ENCODE assay signal across 10 cellular contexts in genomic region chr12:88063375-88063774, GRCh38. TPM values are rescaled to one million over a fixed set of nuclear protein-coding genes. Genes with fewer than 3 reads are reported as not detected.
A peak's percentile ranks its signal among the peaks of the same experiment; 100 is the strongest.
DNase-seq lines count a peak whose midpoint lies in the region; ATAC-seq, FAIRE-seq and TF ChIP-seq lines count a peak whose summit lies in the region.
"Had no signal": no experiment of that assay in that cellular context is flagged by ENCODE, and none has a peak within 500 bp of the region (broad histone marks: within the 10 kb centered on the region; RNA-seq: fewer than 3 reads in every experiment).

No MANE protein-coding gene starts in this region.

- no peak overlapping the region for H3K9ac ChIP-seq in keratinocyte (ENCODE audit: control insufficient read depth, extremely low read depth, insufficient read depth, low read length)

- no peak overlapping the region for H3K4me3 ChIP-seq in keratinocyte (ENCODE audit: control insufficient read depth in 2 of 3, extremely low read depth in 1 of 3, insufficient read depth in 2 of 3, low read depth in 1 of 3, low read length in 3 of 3)
- H3K4me3 ChIP-seq: adrenal gland had no signal

- H3K27ac Mint-ChIP-seq in activated CD4-positive, alpha-beta T cell treated with anti-CD3 and anti-CD28 coated beads, Interleukin-2, amount 10 ng/mL, durations not matched to agents 7 days and 5 days = no peak overlapping the region
- H3K27ac Mint-ChIP-seq: T-helper 17 cell had no signal

- no peaks in the 10 kb centered on the region for H3K27me3 Mint-ChIP-seq in activated CD4-positive, alpha-beta T cell treated with anti-CD3 and anti-CD28 coated beads, Interleukin-2, amount 10 ng/mL, durations not matched to agents 7 days and 5 days
- H3K27me3 Mint-ChIP-seq: T-helper 17 cell had no signal

- no peak for FAIRE-seq in keratinocyte (lab: Jason Lieb, UNC)

- no peaks in the 10 kb centered on the region for H3K9me3 Mint-ChIP-seq in activated CD4-positive, alpha-beta T cell treated with anti-CD3 and anti-CD28 coated beads, Interleukin-2, amount 10 ng/mL, durations not matched to agents 7 days and 5 days

- H3K4me3 Mint-ChIP-seq in activated CD4-positive, alpha-beta T cell treated with anti-CD3 and anti-CD28 coated beads, Interleukin-2, amount 10 ng/mL, durations not matched to agents 7 days and 5 days = no peak overlapping the region
- H3K4me3 Mint-ChIP-seq: T-helper 17 cell had no signal

- dilution Hi-C loops in keratinocyte (cut with MboI; ENCODE audit: extremely low pct_ligation_motif_present, low sequenced_read_pairs) = no loop called here

- TF ChIP-seq CTCF in keratinocyte (optimal IDR thresholded peaks at IDR 0.05 in 1 of 3, IDR thresholded peaks at IDR 0.05 in 1 of 3, conservative IDR thresholded peaks at IDR 0.05 in 1 of 3; ENCODE audit: extremely low read depth in 1 of 3, insufficient read depth in 2 of 3, low read length in 3 of 3) = no peak

- H3K4me2 ChIP-seq in keratinocyte (ENCODE audit: control insufficient read depth, extremely low read depth, insufficient read depth, low read depth, low read length) = peak overlapping the region; percentile 22

- no peaks in the 10 kb centered on the region for H3K27me3 ChIP-seq in keratinocyte (ENCODE audit: control insufficient read depth, extremely low read depth, insufficient read depth, low read length)
- H3K27me3 ChIP-seq: adrenal gland had no signal

- CTCF ChIA-PET in activated CD4-positive, alpha-beta T cell treated with anti-CD3 and anti-CD28 coated beads, Interleukin-2, amount 10 ng/mL, durations not matched to agents 7 days and 5 days (lab: Charles Lee) = interaction anchor here (0.6 to 0.7 kb wide), 2 partner anchors 16 to 651 kb away, joined by 3 to 4 read pairs; no protein-coding TSS in a partner anchor

- no peaks in the 10 kb centered on the region for H3K9me3 ChIP-seq in keratinocyte (ENCODE audit: control insufficient read depth, low read depth, low read length)
- H3K9me3 ChIP-seq: adrenal gland had no signal

- H4K20me1 ChIP-seq in keratinocyte (ENCODE audit: control insufficient read depth, extremely low read depth, insufficient read depth, low read length) = no peaks in the 10 kb centered on the region

- H3K4me1 Mint-ChIP-seq in activated CD4-positive, alpha-beta T cell treated with anti-CD3 and anti-CD28 coated beads, Interleukin-2, amount 10 ng/mL, durations not matched to agents 7 days and 5 days = peaks cover 12% of the 10 kb centered on the region

- ATAC-seq in GM18868 (IDR thresholded peaks at IDR 0.05; ENCODE audit: unreplicated experiment) (peak; percentile 90), GM21825 (IDR thresholded peaks at IDR 0.05; ENCODE audit: unreplicated experiment) (peak; percentile 88), HG03457 (IDR thresholded peaks at IDR 0.05; ENCODE audit: unreplicated experiment) (peak; percentile 86)
- ATAC-seq: T-helper 17 cell had no signal

- peaks cover 17% of the 10 kb centered on the region for H3K36me3 Mint-ChIP-seq in activated CD4-positive, alpha-beta T cell treated with anti-CD3 and anti-CD28 coated beads, Interleukin-2, amount 10 ng/mL, durations not matched to agents 7 days and 5 days (ENCODE audit: low read depth)

- no peak overlapping the region for H3K27ac ChIP-seq in keratinocyte (ENCODE audit: control insufficient read depth, insufficient read depth, low read length)
- H3K27ac ChIP-seq: adrenal gland had no signal

- no peaks in the 10 kb centered on the region for H3K9me1 ChIP-seq in keratinocyte (ENCODE audit: control insufficient read depth, extremely low read depth, insufficient read depth, low read length)

- peaks cover 4% of the 10 kb centered on the region for H3K4me1 ChIP-seq in keratinocyte (ENCODE audit: control insufficient read depth, extremely low read depth, insufficient read depth, low read length)

- peak overlapping the region; percentile 33 for H2AFZ ChIP-seq in keratinocyte (ENCODE audit: control insufficient read depth, low read length)

- POLR2A ChIA-PET in activated CD4-positive, alpha-beta T cell treated with anti-CD3 and anti-CD28 coated beads, Interleukin-2, amount 10 ng/mL, durations not matched to agents 7 days and 5 days (lab: Charles Lee) = no interaction called here

- DNase-seq in keratinocyte (ENCODE audit: low read depth, low spot score) (no peak), NCI-H69 (lab: John Stamatoyannopoulos, UW) (no peak), occipital lobe (lab: John Stamatoyannopoulos, UW) (no peak)
- DNase-seq in activated CD4-positive, alpha-beta T cell treated with anti-CD3 and anti-CD28 coated beads, Interleukin-2, amount 10 ng/mL, durations not matched to agents 7 days and 5 days = no peak
- DNase-seq: adrenal gland, NCI-H1105, T-helper 17 cell had no signal

- peaks cover 0 to 3% of the 10 kb centered on the region in 2 experiments for H3K36me3 ChIP-seq in keratinocyte (ENCODE audit: control insufficient read depth in 2 of 2, extremely low read depth in 1 of 2, insufficient read depth in 2 of 2, low read length in 2 of 2)
- H3K36me3 ChIP-seq: adrenal gland had no signal

- H3K79me2 ChIP-seq in keratinocyte (ENCODE audit: control insufficient read depth, insufficient read depth, low read length) = no peaks in the 10 kb centered on the region

RNA-seq across cellular contexts. Expression of gene C12orf50, which starts 34.2 kb away (rescaled TPM):
- polyA plus RNA-seq in keratinocyte = not detected in 3 replicates
- not detected for polyA plus RNA-seq in keratinocyte (2011; ENCODE audit: low read depth)
- polyA plus RNA-seq in keratinocyte (2011; cell fraction: cytosol; rRNA removed) = not detected in 2 replicates
- 0.10 and 0.36 TPM in 2 replicates for polyA plus RNA-seq in keratinocyte (2011; cell fraction: nucleus; rRNA removed)
- polyA plus RNA-seq in keratinocyte (2012; ENCODE audit: low replicate concordance) = not detected in 2 replicates
- 0.22 TPM in 1 of 3 replicates, not detected in the others for polyA minus RNA-seq in keratinocyte
- polyA minus RNA-seq in keratinocyte (2011; cell fraction: cytosol; rRNA and poly(A)+ RNA removed) = not detected
- polyA minus RNA-seq in keratinocyte (2011; cell fraction: nucleus; rRNA and poly(A)+ RNA removed) = 1.0 TPM in 1 of 2 replicates, not detected in the other
- total RNA-seq in activated CD4-positive, alpha-beta T cell treated with anti-CD3 and anti-CD28 coated beads, Interleukin-2, amount 10 ng/mL, durations not matched to agents 7 days and 5 days = not detected
- total RNA-seq in occipital lobe = not detected
